Comparison of ENCODE assay signal across 34 cellular contexts in genomic region chr3:15471861-15472260, GRCh38. TPM values are rescaled to one million over a fixed set of nuclear protein-coding genes. Genes with fewer than 3 reads are reported as not detected.
A peak's percentile ranks its signal among the peaks of the same experiment; 100 is the strongest.
DNase-seq lines count a peak whose midpoint lies in the region; ATAC-seq and TF ChIP-seq lines count a peak whose summit lies in the region.
"Had no signal": no experiment of that assay in that cellular context is flagged by ENCODE, and none has a peak within 500 bp of the region (broad histone marks: within the 10 kb centered on the region; RNA-seq: fewer than 3 reads in every experiment).

No MANE protein-coding gene starts in this region.

- TF ChIP-seq RAD21 in SK-N-SH (IDR thresholded peaks at IDR 0.05; ENCODE audit: low read length): no peak

- DNase-seq in SK-N-SH (no peak), SK-N-DZ (ENCODE audit: low spot score) (peak; percentile 96), psoas muscle (no peak), suprapubic skin (ENCODE audit: low spot score in 2 of 2) (peak; percentile 0 to 2), H7 (no peak), NCI-H187 (lab: John Stamatoyannopoulos, UW) (no peak)
- DNase-seq: 8988T; ACHN; AML-193; BE2C; C1 segment of cervical spinal cord; Caco-2; Calu3; CD4-positive, alpha-beta memory T cell; CD4-positive, alpha-beta T cell; CD4-positive, CD25-positive, alpha-beta regulatory T cell; CD8-positive, alpha-beta memory T cell; CD8-positive, alpha-beta T cell; COR-L47; DMS 273 treated with DMSO at 0.1 percent for 48 hours; DMS153; DMS53; DMS79; DMS79 treated with DMSO at 0.1 percent for 48 hours; DND-41; EL had no signal

- H4K20me1 ChIP-seq in SK-N-SH (ENCODE audit: insufficient read depth): no peaks in the 10 kb centered on the region
- H4K20me1 ChIP-seq: BLaER1; BLaER1 treated with 17β-estradiol and CSF1 and Interleukin-3, amounts not matched to agents 10 nM and 100 nM had no signal

- H3K9ac ChIP-seq in SK-N-SH: no peak overlapping the region
- H3K9ac ChIP-seq: BLaER1; BLaER1 treated with 17β-estradiol and CSF1 and Interleukin-3, amounts not matched to agents 10 nM and 100 nM had no signal

- H3K27me3 ChIP-seq in SK-N-SH (ENCODE audit: insufficient read depth) (no peaks in the 10 kb centered on the region), psoas muscle (ENCODE audit: insufficient read depth in 3 of 3, low read length in 2 of 3) (no peaks in the 10 kb centered on the region), suprapubic skin (no peaks in the 10 kb centered on the region), H7 (ENCODE audit: control insufficient read depth, insufficient read depth, low read length) (no peaks in the 10 kb centered on the region)
- H3K27me3 ChIP-seq: BE2C; BLaER1; BLaER1 treated with 17β-estradiol and CSF1 and Interleukin-3, amounts not matched to agents 10 nM and 100 nM had no signal

- TF ChIP-seq EP300 in SK-N-SH (IDR thresholded peaks at IDR 0.05; ENCODE audit: borderline replicate concordance in 1 of 2, low read depth in 1 of 2, low read length in 1 of 2) (no peak), suprapubic skin (IDR thresholded peaks at IDR 0.05) (no peak)

- POLR2A ChIA-PET in SK-N-SH (lab: Yijun Ruan, JAX): no interaction called here

- ATAC-seq in SK-N-SH treated with all-trans-retinoic acid at 6 μM for 48 hours: no peak
- ATAC-seq in psoas muscle: no peak
- no peak for ATAC-seq in GM18517 (IDR thresholded peaks at IDR 0.05; ENCODE audit: unreplicated experiment)
- ATAC-seq: A549; CD8-positive, alpha-beta T cell had no signal

- H3F3A ChIP-seq in SK-N-SH (replicated peaks; ENCODE audit: insufficient read depth): no peaks in the 10 kb centered on the region

- no peaks in the 10 kb centered on the region for H3K79me2 ChIP-seq in SK-N-SH (ENCODE audit: insufficient read depth)

- no peak overlapping the region for H3K27ac ChIP-seq in SK-N-SH (ENCODE audit: low read depth in 2 of 2, low read length in 1 of 2)
- peak overlapping the region; percentile 17 for H3K27ac ChIP-seq in psoas muscle
- no peak overlapping the region for H3K27ac ChIP-seq in suprapubic skin
- H3K27ac ChIP-seq: 22Rv1; A549; BLaER1; BLaER1 treated with 17β-estradiol and CSF1 and Interleukin-3, amounts not matched to agents 10 nM and 100 nM; C4-2B had no signal

- no peak overlapping the region for H3K4me2 ChIP-seq in SK-N-SH
- H3K4me2 ChIP-seq: A549; BLaER1; BLaER1 treated with 17β-estradiol and CSF1 and Interleukin-3, amounts not matched to agents 10 nM and 100 nM had no signal

- intact Hi-C loops in psoas muscle (cut with DNase I): loop anchor here in 1 of 2 donors (5.0 kb wide), 1 partner anchor 35 kb away; no protein-coding TSS in a partner anchor

- H3K36me3 ChIP-seq in SK-N-SH (replicated peaks in 1 of 2; ENCODE audit: control insufficient read depth in 1 of 2, insufficient read depth in 2 of 2, low read length in 1 of 2) (no peaks in the 10 kb centered on the region), psoas muscle (ENCODE audit: insufficient read depth in 1 of 2, low read depth in 1 of 2) (peaks cover 2 to 23% of the 10 kb centered on the region in 2 donors), suprapubic skin (no peaks in the 10 kb centered on the region), H7 (replicated peaks; ENCODE audit: control insufficient read depth, insufficient read depth, low read length) (no peaks in the 10 kb centered on the region)
- H3K36me3 ChIP-seq: BE2C; BLaER1; BLaER1 treated with 17β-estradiol and CSF1 and Interleukin-3, amounts not matched to agents 10 nM and 100 nM had no signal

- no peaks in the 10 kb centered on the region for H3K9me3 ChIP-seq in SK-N-SH
- no peaks in the 10 kb centered on the region for H3K9me3 ChIP-seq in psoas muscle
- no peaks in the 10 kb centered on the region for H3K9me3 ChIP-seq in suprapubic skin
- H3K9me3 ChIP-seq: A549; BE2C; BLaER1; BLaER1 treated with 17β-estradiol and CSF1 and Interleukin-3, amounts not matched to agents 10 nM and 100 nM; Caco-2 had no signal

- H3K4me3 ChIP-seq in SK-N-SH (ENCODE audit: low read depth in 2 of 2, low read length in 1 of 2) (no peak overlapping the region), psoas muscle (no peak overlapping the region), suprapubic skin (no peak overlapping the region), H7 (ENCODE audit: insufficient read depth, low read depth, low read length) (no peak overlapping the region)
- H3K4me3 ChIP-seq: A549; BLaER1; BLaER1 treated with 17β-estradiol and CSF1 and Interleukin-3, amounts not matched to agents 10 nM and 100 nM had no signal

- no peaks in the 10 kb centered on the region for H3K9me2 ChIP-seq in SK-N-SH

- TF ChIP-seq CTCF in SK-N-SH (IDR thresholded peaks at IDR 0.05) (no peak), psoas muscle (IDR thresholded peaks at IDR 0.05) (no peak), suprapubic skin (IDR thresholded peaks at IDR 0.05) (no peak)

- H3K4me1 ChIP-seq in SK-N-SH (ENCODE audit: control insufficient read depth in 1 of 2, insufficient read depth in 2 of 2, low read depth in 1 of 2, low read length in 1 of 2) (peaks cover 0 to 6% of the 10 kb centered on the region in 2 experiments; a peak in 1 of 4 replicates), psoas muscle (peaks cover 16% of the 10 kb centered on the region), suprapubic skin (no peaks in the 10 kb centered on the region)
- H3K4me1 ChIP-seq: A549, Caco-2 had no signal

- H2AFZ ChIP-seq in SK-N-SH (ENCODE audit: low read depth): no peak overlapping the region

- CTCF ChIA-PET in SK-N-SH (lab: Yijun Ruan, JAX): interaction anchor here (1.0 to 1.1 kb wide), 2 partner anchors 11 to 85 kb away, joined by 4 to 5 read pairs; no protein-coding TSS in a partner anchor

- WGBS in SK-N-SH (ENCODE audit: low lambda C conversion rate): 70% methylated on average over 3 of the region's 3 CpGs
- 77 to 85% (median 85%) methylated on average over 3 of the region's 3 CpGs for WGBS in psoas muscle, 3 donors
- 83% methylated on average over 3 of the region's 3 CpGs for WGBS in suprapubic skin

- no peak for TF ChIP-seq POLR2A in suprapubic skin (IDR thresholded peaks at IDR 0.05)

TF ChIP-seq in SK-N-SH treated with all-trans-retinoic acid at 6 μM for 48 hours, 23 proteins besides CTCF, POLR2A, EP300 and RAD21:
- TF ChIP-seq ISL1 (CRISPR knock-in tag; IDR thresholded peaks at IDR 0.05) (0 out of 2 replicates have a peak, but pooled peaks have one; percentile 13), ZNF70 (CRISPR knock-in tag; IDR thresholded peaks at IDR 0.05) (no peak)

TF ChIP-seq in SK-N-SH, 30 proteins besides CTCF, POLR2A, EP300 and RAD21 (continues in another document):
- no peak for TF ChIP-seq MAX (IDR thresholded peaks at IDR 0.05; ENCODE audit: low read depth)
- no peak for TF ChIP-seq FOSL2 (IDR thresholded peaks at IDR 0.05; ENCODE audit: borderline replicate concordance, low read depth)
- TF ChIP-seq, protein P1, sequence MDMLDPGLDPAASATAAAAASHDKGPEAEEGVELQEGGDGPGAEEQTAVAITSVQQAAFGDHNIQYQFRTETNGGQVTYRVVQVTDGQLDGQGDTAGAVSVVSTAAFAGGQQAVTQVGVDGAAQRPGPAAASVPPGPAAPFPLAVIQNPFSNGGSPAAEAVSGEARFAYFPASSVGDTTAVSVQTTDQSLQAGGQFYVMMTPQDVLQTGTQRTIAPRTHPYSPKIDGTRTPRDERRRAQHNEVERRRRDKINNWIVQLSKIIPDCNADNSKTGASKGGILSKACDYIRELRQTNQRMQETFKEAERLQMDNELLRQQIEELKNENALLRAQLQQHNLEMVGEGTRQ (IDR thresholded peaks at IDR 0.05; ENCODE audit: borderline replicate concordance, low read depth, low read length): no peak
- no peak for TF ChIP-seq SIN3A (IDR thresholded peaks at IDR 0.05; ENCODE audit: borderline replicate concordance, low read depth, low read length)
- TF ChIP-seq JUND (IDR thresholded peaks at IDR 0.05): no peak
- no peak for TF ChIP-seq YY1 (IDR thresholded peaks at IDR 0.05; ENCODE audit: low read depth)
- no peak for TF ChIP-seq RCOR1 (IDR thresholded peaks at IDR 0.05; ENCODE audit: low read length)
- TF ChIP-seq GATA2 (CRISPR knock-in tag; IDR thresholded peaks at IDR 0.05): no peak
- TF ChIP-seq MEF2A (IDR thresholded peaks at IDR 0.05; ENCODE audit: borderline replicate concordance, low read depth): no peak
- no peak for TF ChIP-seq EZH2phosphoT487 (IDR thresholded peaks at IDR 0.05; ENCODE audit: borderline replicate concordance, low read depth)

RNA-seq across cellular contexts. Expression of gene EAF1, which starts 44.5 kb away (rescaled TPM):
- 10.0 and 11.1 TPM in 2 replicates for polyA plus RNA-seq in SK-N-SH (2012; rRNA removed)
- 8.3 and 10.0 TPM in 2 replicates for polyA plus RNA-seq in SK-N-SH (2012; cell fraction: cytosol; rRNA removed)
- 9.3 and 10.6 TPM in 2 replicates for polyA plus RNA-seq in SK-N-SH (2012; cell fraction: nucleus; rRNA removed)
- 38.8 and 43.8 TPM in 2 replicates for polyA plus RNA-seq in SK-N-DZ (2014; cell fraction: cytosol; rRNA removed)
- polyA plus RNA-seq in SK-N-DZ (2014; cell fraction: nucleus; rRNA removed): 13.9 and 14.0 TPM in 2 replicates
- total RNA-seq in psoas muscle: 10 to 100 TPM in 2 of 4 donors, 1 to 10 TPM in 2; 9.3 to 16.0 (median 9.8) TPM
- 10 to 100 TPM in 1 of 3 donors, 1 to 10 TPM in 2; 5.0 to 17.9 (median 9.1) TPM for polyA plus RNA-seq in psoas muscle
- total RNA-seq in suprapubic skin: 10 to 100 TPM; 33.4 to 52.3 (median 42.7) TPM
- 25.7 and 31.2 TPM in 2 replicates for total RNA-seq in H7 (2014; rRNA removed; shearing (Covaris generic))

RNA-seq across cellular contexts. Expression of gene METTL6, which starts 44.5 kb away (rescaled TPM):
- polyA plus RNA-seq in SK-N-SH (2012; rRNA removed): 22.7 and 23.7 TPM in 2 replicates
- 24.4 and 35.0 TPM in 2 replicates for polyA plus RNA-seq in SK-N-SH (2012; cell fraction: cytosol; rRNA removed)
- polyA plus RNA-seq in SK-N-SH (2012; cell fraction: nucleus; rRNA removed): 16.9 and 20.2 TPM in 2 replicates
- 39.9 and 42.4 TPM in 2 replicates for polyA plus RNA-seq in SK-N-DZ (2014; cell fraction: cytosol; rRNA removed)
- polyA plus RNA-seq in SK-N-DZ (2014; cell fraction: nucleus; rRNA removed): 21.4 and 25.9 TPM in 2 replicates
- total RNA-seq in psoas muscle: 1 to 10 TPM; 7.5 to 8.3 (median 8.1) TPM
- 10 to 100 TPM in 2 of 3 donors, 1 to 10 TPM in 1; 6.5 to 18.5 (median 14.3) TPM for polyA plus RNA-seq in psoas muscle
- total RNA-seq in suprapubic skin: 10 to 100 TPM in 3 of 4 donors, 1 to 10 TPM in 1; 6.8 to 16.3 (median 12.0) TPM
- 13.3 and 14.0 TPM in 2 replicates for total RNA-seq in H7 (2014; rRNA removed; shearing (Covaris generic))

RNA-seq across cellular contexts. Expression of gene COLQ, which starts 49.6 kb away (rescaled TPM):
- 1.5 and 1.9 TPM in 2 replicates for polyA plus RNA-seq in SK-N-SH (2012; rRNA removed)
- 0.37 and 0.87 TPM in 2 replicates for polyA plus RNA-seq in SK-N-SH (2012; cell fraction: cytosol; rRNA removed)
- polyA plus RNA-seq in SK-N-SH (2012; cell fraction: nucleus; rRNA removed): 10.7 and 12.8 TPM in 2 replicates
- 3.4 and 4.7 TPM in 2 replicates for polyA plus RNA-seq in SK-N-DZ (2014; cell fraction: cytosol; rRNA removed)
- polyA plus RNA-seq in SK-N-DZ (2014; cell fraction: nucleus; rRNA removed): 12.5 and 15.5 TPM in 2 replicates
- 10 to 100 TPM in 2 of 4 donors, 1 to 10 TPM in 2; 4.6 to 18.2 (median 11.1) TPM for total RNA-seq in psoas muscle
- polyA plus RNA-seq in psoas muscle: 10 to 100 TPM in 1 of 3 donors, 1 to 10 TPM in 2; 6.9 to 12.3 (median 9.7) TPM
- total RNA-seq in suprapubic skin: 1 to 10 TPM in 2 of 4 donors, under 1 TPM in 2; 0.23 to 3.8 (median 1.1) TPM
- total RNA-seq in H7 (2014; rRNA removed; shearing (Covaris generic)): 0.52 and 1.00 TPM in 2 replicates
- total RNA-seq: A172, Caco-2 had no signal

Comparison
In these comparisons a context has a peak if more than half of its experiments do, and no peak if none do; other contexts are left out.
1. DNase-seq: peak in SK-N-DZ (single experiment) and suprapubic skin (2 of 2); none in SK-N-SH (single experiment), psoas muscle (0 of 2), H7 (single experiment) and NCI-H187 (0 of 2).